In the genomic region with DNA sequence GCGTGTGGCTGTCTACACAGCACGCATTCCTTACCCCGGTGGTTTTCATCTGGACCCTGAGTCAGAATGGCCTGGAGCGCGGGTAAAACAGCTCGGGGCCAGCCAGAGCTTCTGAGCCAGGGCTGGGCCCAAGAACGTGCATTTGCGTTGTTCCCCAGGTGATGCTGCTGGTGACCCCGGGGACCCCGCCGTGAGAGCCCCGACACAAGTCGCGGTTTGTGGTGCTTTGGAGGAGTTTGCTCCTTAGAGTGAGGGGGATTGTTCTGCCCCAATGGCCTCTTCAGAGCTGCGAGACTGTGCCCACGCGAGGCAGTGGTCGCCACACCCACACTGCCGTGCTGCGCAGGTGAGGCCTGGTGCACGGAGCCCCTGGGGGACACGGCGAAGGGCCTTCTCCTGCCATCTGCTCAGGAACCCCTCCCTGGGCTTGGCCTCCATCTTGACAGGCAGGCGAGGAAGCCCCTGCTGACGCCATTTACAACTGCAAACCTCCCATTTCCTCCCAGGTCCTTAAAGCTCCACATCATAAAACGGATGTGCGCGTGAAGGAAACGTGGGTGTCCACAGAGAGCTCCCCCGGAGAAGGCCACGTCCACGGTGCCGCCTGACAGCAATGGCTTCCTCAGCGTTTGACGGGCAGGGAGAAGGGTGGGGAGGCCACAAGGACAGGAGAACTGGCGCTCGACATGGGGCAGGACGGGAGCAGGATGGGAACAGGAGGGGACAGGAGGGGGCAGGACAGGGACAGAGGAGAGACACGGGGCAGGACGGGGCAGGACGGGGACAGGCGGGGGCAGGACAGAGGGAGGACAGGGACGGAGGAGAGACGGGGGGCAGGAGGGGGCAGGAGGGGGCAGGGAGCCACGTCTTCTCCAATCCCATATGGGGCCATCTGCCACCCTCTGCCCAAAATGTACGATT, we compare ENCODE assay signal across 23 cellular contexts.
"Had no signal": no experiment of that assay in that cellular context is flagged by ENCODE, and none has a peak within 500 bp of the region (broad histone marks: within the 10 kb centered on the region; RNA-seq: fewer than 3 reads in every experiment).

No MANE protein-coding gene starts in this region.

- H3K36me3 ChIP-seq: ovary, stomach, thoracic aorta, transverse colon had no signal

- H3K27me3 Mint-ChIP-seq: stimulated activated memory B cell treated with anti-CD40 and anti-IgM and Interleukin-4, amounts not matched to agents 10 μg/mL and 1 μg/mL and 100 μg/mL, for 72 hours had no signal

- H3K4me3 Mint-ChIP-seq: endodermal cell; natural killer cell; neural crest cell; stimulated activated memory B cell treated with anti-CD40 and anti-IgM and Interleukin-4, amounts not matched to agents 10 μg/mL and 1 μg/mL and 100 μg/mL, for 72 hours had no signal

- H3K27ac Mint-ChIP-seq: endodermal cell; natural killer cell; progenitor cell of endocrine pancreas; stimulated activated memory B cell treated with anti-CD40 and anti-IgM and Interleukin-4, amounts not matched to agents 10 μg/mL and 1 μg/mL and 100 μg/mL, for 72 hours had no signal

- ATAC-seq: left colon; left ventricle myocardium superior; natural killer cell; right cardiac atrium; stimulated activated memory B cell treated with anti-CD40 and anti-IgM and Interleukin-4, amounts not matched to agents 10 μg/mL and 1 μg/mL and 100 μg/mL, for 72 hours had no signal

- H3K36me3 Mint-ChIP-seq: natural killer cell; stimulated activated memory B cell treated with anti-CD40 and anti-IgM and Interleukin-4, amounts not matched to agents 10 μg/mL and 1 μg/mL and 100 μg/mL, for 72 hours had no signal

- H3K4me3 ChIP-seq: coronary artery, hepatocyte, ovary, smooth muscle cell, stomach, thoracic aorta, transverse colon had no signal

- H3K9me3 ChIP-seq: ovary, thoracic aorta, transverse colon had no signal

- H3K9me3 Mint-ChIP-seq: natural killer cell, neural crest cell had no signal

- H3K4me1 ChIP-seq: stomach, transverse colon had no signal

- H3K4me1 Mint-ChIP-seq: endodermal cell; natural killer cell; stimulated activated memory B cell treated with anti-CD40 and anti-IgM and Interleukin-4, amounts not matched to agents 10 μg/mL and 1 μg/mL and 100 μg/mL, for 72 hours had no signal

- H3K27ac ChIP-seq: coronary artery, hepatocyte, ovary, stomach, thoracic aorta, transverse colon had no signal

- H3K27me3 ChIP-seq: hepatocyte, ovary, transverse colon had no signal

- DNase-seq: effector CD4-positive, alpha-beta T cell; endodermal cell; erythroblast; foreskin melanocyte; head of caudate nucleus; left colon; left ventricle myocardium superior; mammary epithelial cell; natural killer cell; nucleus accumbens; ovary; stimulated activated CD4-positive, alpha-beta T cell treated with anti-CD3 and anti-CD28 coated beads, Interleukin-4, amount 100 ng/mL, for 24 hours; stomach; substantia nigra; transverse colon had no signal
